In the genomic region with DNA sequence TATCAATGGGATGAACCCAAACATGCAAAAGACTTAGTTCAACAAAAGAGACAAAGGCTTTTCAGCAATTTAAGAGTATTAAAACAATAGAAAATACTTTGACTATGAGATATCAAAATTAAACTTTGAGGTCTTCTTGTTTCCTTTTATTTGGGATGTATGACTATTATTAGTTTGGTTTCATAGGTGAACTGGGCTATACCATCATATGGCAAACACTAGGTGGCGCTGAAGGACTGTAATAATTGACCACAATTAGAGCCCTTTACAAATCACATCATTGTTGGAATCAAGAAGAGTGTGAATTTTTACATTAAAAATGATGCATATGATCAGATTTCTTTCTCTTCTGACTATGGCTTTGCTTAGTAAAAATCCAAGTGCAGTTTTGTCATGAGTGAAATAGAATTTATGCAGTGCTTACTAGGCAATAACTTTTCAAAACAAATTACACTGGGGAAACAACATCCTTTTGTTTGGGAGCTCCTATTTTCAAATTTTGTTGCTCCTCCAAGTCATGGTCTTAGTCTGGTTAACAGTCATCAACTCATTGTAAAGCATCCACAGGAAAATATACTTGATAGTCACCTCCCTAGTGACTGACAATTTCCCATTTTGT, we compare ENCODE assay signal across 9 cellular contexts. TPM values are rescaled to one million over a fixed set of nuclear protein-coding genes. Genes with fewer than 3 reads are reported as not detected.
DNase-seq lines count a peak whose midpoint lies in the region; ATAC-seq and TF ChIP-seq lines count a peak whose summit lies in the region.
"Had no signal": no experiment of that assay in that cellular context is flagged by ENCODE, and none has a peak within 500 bp of the region (broad histone marks: within the 10 kb centered on the region; RNA-seq: fewer than 3 reads in every experiment).

No MANE protein-coding gene starts in this region.

- H3K27ac Mint-ChIP-seq in endodermal cell, result no peak overlapping the region
- H3K27ac Mint-ChIP-seq in naive thymus-derived CD8-positive, alpha-beta T cell, result no peak overlapping the region

- intact Hi-C loops in sciatic nerve (cut with DNase I), result no loop called here

- in situ Hi-C loops in ACHN (cut with HindIII; ENCODE audit: low pct_ligation_motif_present, low pct_unique_long_range_greater_than_20kb, low sequenced_read_pairs), result no loop called here

- H3K9me3 ChIP-seq in endodermal cell (ENCODE audit: control insufficient read depth, low read length), result no peaks in the 10 kb centered on the region

- no peak overlapping the region for H3K4me3 Mint-ChIP-seq in endodermal cell
- no peak overlapping the region for H3K4me3 Mint-ChIP-seq in naive thymus-derived CD8-positive, alpha-beta T cell

- H3K4me3 ChIP-seq in HFF-Myc (replicated peaks; ENCODE audit: low read depth, low read length), result no peak overlapping the region
- H3K4me3 ChIP-seq in endodermal cell (ENCODE audit: low read length), result no peak overlapping the region

- POLR2A ChIA-PET in naive thymus-derived CD8-positive, alpha-beta T cell (lab: Charles Lee), result no interaction called here

- no peaks in the 10 kb centered on the region for H3K36me3 ChIP-seq in endodermal cell (ENCODE audit: control insufficient read depth, insufficient read depth, low read length)

- no peak overlapping the region for H3K27ac ChIP-seq in endodermal cell (ENCODE audit: low read depth, low read length)

- H3K9ac ChIP-seq in endodermal cell (ENCODE audit: extremely low read depth, low read length, poor library complexity, severe bottlenecking), result no peak overlapping the region

- TF ChIP-seq CTCF in HFF-Myc (IDR thresholded peaks at IDR 0.05; ENCODE audit: low read depth, low read length, missing control alignments) (peak; percentile 32), endodermal cell (conservative IDR thresholded peaks at IDR 0.05) (peak; percentile 89)

- no peaks in the 10 kb centered on the region for H3K9me3 Mint-ChIP-seq in endodermal cell
- no peaks in the 10 kb centered on the region for H3K9me3 Mint-ChIP-seq in naive thymus-derived CD8-positive, alpha-beta T cell

- H3K27me3 ChIP-seq in endodermal cell (ENCODE audit: control insufficient read depth, insufficient read depth, low read length, poor library complexity, severe bottlenecking), result no peaks in the 10 kb centered on the region

- H3K27me3 Mint-ChIP-seq in endodermal cell (ENCODE audit: insufficient read depth), result no peaks in the 10 kb centered on the region
- peaks cover 0 to 10% (median 3%) of the 10 kb centered on the region in 5 donors for H3K27me3 Mint-ChIP-seq in naive thymus-derived CD8-positive, alpha-beta T cell

- H3K4me1 Mint-ChIP-seq in endodermal cell, result no peaks in the 10 kb centered on the region
- no peaks in the 10 kb centered on the region for H3K4me1 Mint-ChIP-seq in naive thymus-derived CD8-positive, alpha-beta T cell

- ATAC-seq in naive thymus-derived CD8-positive, alpha-beta T cell, result no peak
- ATAC-seq in sciatic nerve, result no peak

- no peaks in the 10 kb centered on the region for H3K36me3 Mint-ChIP-seq in endodermal cell (ENCODE audit: low read depth)
- no peaks in the 10 kb centered on the region for H3K36me3 Mint-ChIP-seq in naive thymus-derived CD8-positive, alpha-beta T cell

- DNase-seq in ACHN, result peak; percentile 69
- DNase-seq in GM04503 (ENCODE audit: low read depth), result peak; percentile 2
- peak; percentile 37 for DNase-seq in HFF-Myc (ENCODE audit: extremely low read depth, low read depth)
- peak; percentile 84 for DNase-seq in NCI-H1092 treated with DMSO at 0.1 percent for 48 hours (lab: John Stamatoyannopoulos, UW)
- peak; percentile 72 for DNase-seq in SW480 (ENCODE audit: low spot score)
- DNase-seq in endodermal cell, result peak; percentile 75
- DNase-seq in naive thymus-derived CD8-positive, alpha-beta T cell, result peak in 6 of 10 donors; percentile 24 to 45 (median 40)
- DNase-seq in sciatic nerve (ENCODE audit: low spot score), result no peak

- H3K4me1 ChIP-seq in endodermal cell (ENCODE audit: control insufficient read depth, insufficient read depth, low read length), result no peaks in the 10 kb centered on the region

- 0% methylated on average over 1 of the region's 1 CpG; no CpG with 5 or more reads in 1 of the 2 experiments for WGBS in endodermal cell (ENCODE audit: insufficient coverage in 1 of 2, insufficient read length in 1 of 2), 2 experiments

RNA-seq across cellular contexts. Expression of gene NXPH1, which starts 14.7 kb away (rescaled TPM):
- under 1 TPM in 1 of 2 donors, not detected in 1; 0.24 TPM for total RNA-seq in endodermal cell
- polyA plus RNA-seq in endodermal cell (2013, experiment 1 of 2), result 0.28 TPM
- 0.17 TPM for polyA plus RNA-seq in endodermal cell (2013, experiment 2 of 2)
- total RNA-seq in naive thymus-derived CD8-positive, alpha-beta T cell, result not detected
- polyA plus RNA-seq in naive thymus-derived CD8-positive, alpha-beta T cell, result not detected
- total RNA-seq in sciatic nerve, result not detected
- total RNA-seq: T-helper 1 cell treated with Interleukin-12 subunit alpha and Interleukin-12 subunit beta and Interleukin-4 antibody, amounts not matched to agents 30 ng/mL and 1 ng/mL, for 36 hours had no signal
